19 cellular contexts compared by ENCODE assay signal in genomic region chr7:44625899-44626511, GRCh38. TPM values are rescaled to one million over a fixed set of nuclear protein-coding genes. Genes with fewer than 3 reads are reported as not detected.
A peak's percentile ranks its signal among the peaks of the same experiment; 100 is the strongest.
DNase-seq lines count a peak whose midpoint lies in the region; ATAC-seq and TF ChIP-seq lines count a peak whose summit lies in the region.
"Had no signal": no experiment of that assay in that cellular context is flagged by ENCODE, and none has a peak within 500 bp of the region (broad histone marks: within the 10 kb centered on the region; RNA-seq: fewer than 3 reads in every experiment).

No MANE protein-coding gene starts in this region.

- peaks cover 19% of the 10 kb centered on the region for H3K36me3 ChIP-seq in CD8-positive, alpha-beta memory T cell (ENCODE audit: insufficient read depth, low read length)
- H3K36me3 ChIP-seq in mucosa of stomach (ENCODE audit: control insufficient read depth, insufficient read depth, low read length) (peaks cover 8% of the 10 kb centered on the region), sigmoid colon (peaks cover 0 to 46% (median 17%) of the 10 kb centered on the region in 4 donors), WERI-Rb-1 (peaks cover 39% of the 10 kb centered on the region)

- H3K27ac Mint-ChIP-seq in T-helper 1 cell treated with Interleukin-12 subunit alpha and Interleukin-12 subunit beta and Interleukin-4 antibody, amounts not matched to agents 30 μg/mL and 1 μg/mL, for 36 hours = peak overlapping the region; percentile 62
- peak overlapping the region; percentile 51 to 94 (median 88) for H3K27ac Mint-ChIP-seq in CD8-positive, alpha-beta memory T cell
- H3K27ac Mint-ChIP-seq in activated T-helper 2 cell treated with anti-CD3 and anti-CD28 coated beads, Interferon-gamma antibody, Interleukin-2, Interleukin-4, amounts not matched to agents 10 μg/mL and 5 μg/mL and 100 μg/mL, durations not matched to agents 14 hours and 24 hours and 36 hours = peak overlapping the region; percentile 24

- H3K4me3 Mint-ChIP-seq in T-helper 1 cell treated with Interleukin-12 subunit alpha and Interleukin-12 subunit beta and Interleukin-4 antibody, amounts not matched to agents 30 μg/mL and 1 μg/mL, for 36 hours = no peak overlapping the region
- H3K4me3 Mint-ChIP-seq in CD8-positive, alpha-beta memory T cell = peak overlapping the region in 6 of 7 donors; percentile 1 to 70 (median 48)
- H3K4me3 Mint-ChIP-seq in activated T-helper 2 cell treated with anti-CD3 and anti-CD28 coated beads, Interferon-gamma antibody, Interleukin-2, Interleukin-4, amounts not matched to agents 10 μg/mL and 5 μg/mL and 100 μg/mL, durations not matched to agents 14 hours and 24 hours and 36 hours (ENCODE audit: low read depth) = no peak overlapping the region

- H3K27me3 ChIP-seq in CD8-positive, alpha-beta memory T cell (ENCODE audit: insufficient read depth, low read length, poor library complexity, severe bottlenecking) = no peaks in the 10 kb centered on the region
- H3K27me3 ChIP-seq in mucosa of stomach (ENCODE audit: control insufficient read depth, insufficient read depth, low read length) (no peaks in the 10 kb centered on the region), sigmoid colon (no peaks in the 10 kb centered on the region), WERI-Rb-1 (ENCODE audit: insufficient read depth, low read depth, severe bottlenecking) (no peaks in the 10 kb centered on the region)
- H3K27me3 ChIP-seq: foreskin keratinocyte had no signal

- no peaks in the 10 kb centered on the region for H3K27me3 Mint-ChIP-seq in T-helper 1 cell treated with Interleukin-12 subunit alpha and Interleukin-12 subunit beta and Interleukin-4 antibody, amounts not matched to agents 30 μg/mL and 1 μg/mL, for 36 hours (ENCODE audit: low read depth)
- no peaks in the 10 kb centered on the region for H3K27me3 Mint-ChIP-seq in CD8-positive, alpha-beta memory T cell
- no peaks in the 10 kb centered on the region for H3K27me3 Mint-ChIP-seq in activated T-helper 2 cell treated with anti-CD3 and anti-CD28 coated beads, Interferon-gamma antibody, Interleukin-2, Interleukin-4, amounts not matched to agents 10 μg/mL and 5 μg/mL and 100 μg/mL, durations not matched to agents 14 hours and 24 hours and 36 hours (ENCODE audit: low read depth)

- no peaks in the 10 kb centered on the region for H3K9me3 ChIP-seq in CD8-positive, alpha-beta memory T cell (ENCODE audit: low read length)
- no peaks in the 10 kb centered on the region for H3K9me3 ChIP-seq in mucosa of stomach (ENCODE audit: control insufficient read depth, low read length)
- H3K9me3 ChIP-seq in sigmoid colon = no peaks in the 10 kb centered on the region
- H3K9me3 ChIP-seq in WERI-Rb-1 (ENCODE audit: severe bottlenecking) = no peaks in the 10 kb centered on the region

- intact Hi-C loops in activated T-helper 2 cell treated with anti-CD3 and anti-CD28 coated beads, Interferon-gamma antibody, Interleukin-2, Interleukin-4, amounts not matched to agents 10 μg/mL and 5 μg/mL and 100 μg/mL, durations not matched to agents 14 hours and 24 hours and 36 hours (cut with micrococcal nuclease) = loop anchor here (2.0 kb wide), 1 partner anchor 19 kb away; the partner anchor contains the start of gene OGDH
- intact Hi-C loops in sigmoid colon (cut with DNase I) = no loop called here

- CTCF ChIA-PET in CD8-positive, alpha-beta memory T cell (lab: Charles Lee) = interaction anchor here (1.4 kb wide), 1 partner anchor 13 kb away, joined by 4 read pairs; no protein-coding TSS in a partner anchor

- peaks cover 62% of the 10 kb centered on the region for H3K4me1 Mint-ChIP-seq in T-helper 1 cell treated with Interleukin-12 subunit alpha and Interleukin-12 subunit beta and Interleukin-4 antibody, amounts not matched to agents 30 μg/mL and 1 μg/mL, for 36 hours (ENCODE audit: low read depth)
- peaks cover 76 to 93% (median 81%) of the 10 kb centered on the region in 3 donors for H3K4me1 Mint-ChIP-seq in CD8-positive, alpha-beta memory T cell
- H3K4me1 Mint-ChIP-seq in activated T-helper 2 cell treated with anti-CD3 and anti-CD28 coated beads, Interferon-gamma antibody, Interleukin-2, Interleukin-4, amounts not matched to agents 10 μg/mL and 5 μg/mL and 100 μg/mL, durations not matched to agents 14 hours and 24 hours and 36 hours (ENCODE audit: low read depth) = peaks cover 62% of the 10 kb centered on the region

- no peak for TF ChIP-seq EP300 in sigmoid colon (IDR thresholded peaks at IDR 0.05)

- ATAC-seq in HG03442 (IDR thresholded peaks at IDR 0.05; ENCODE audit: unreplicated experiment) = no peak
- ATAC-seq: foreskin keratinocyte, left cardiac atrium had no signal

- no peaks in the 10 kb centered on the region for H3K9me3 Mint-ChIP-seq in T-helper 1 cell treated with Interleukin-12 subunit alpha and Interleukin-12 subunit beta and Interleukin-4 antibody, amounts not matched to agents 30 μg/mL and 1 μg/mL, for 36 hours
- no peaks in the 10 kb centered on the region for H3K9me3 Mint-ChIP-seq in CD8-positive, alpha-beta memory T cell
- no peaks in the 10 kb centered on the region for H3K9me3 Mint-ChIP-seq in activated T-helper 2 cell treated with anti-CD3 and anti-CD28 coated beads, Interferon-gamma antibody, Interleukin-2, Interleukin-4, amounts not matched to agents 10 μg/mL and 5 μg/mL and 100 μg/mL, durations not matched to agents 14 hours and 24 hours and 36 hours

- no peak for TF ChIP-seq CTCF in sigmoid colon (IDR thresholded peaks at IDR 0.05)
- no peak for TF ChIP-seq CTCF in WERI-Rb-1 (IDR thresholded peaks at IDR 0.05; ENCODE audit: low read depth, low read length)

- peak overlapping the region; percentile 53 for H3K27ac ChIP-seq in CD8-positive, alpha-beta memory T cell (ENCODE audit: low read depth, low read length)
- H3K27ac ChIP-seq in sigmoid colon = no peak overlapping the region
- H3K27ac ChIP-seq in WERI-Rb-1 = no peak overlapping the region
- H3K27ac ChIP-seq: foreskin keratinocyte, KMS-11 had no signal

- DNase-seq in T-helper 1 cell (no peak), sigmoid colon (no peak), WERI-Rb-1 (no peak)
- DNase-seq in CD8-positive, alpha-beta memory T cell = peak in 1 of 5 donors; percentile 8
- no peak for DNase-seq in activated T-helper 2 cell treated with anti-CD3 and anti-CD28 coated beads, Interferon-gamma antibody, Interleukin-2, Interleukin-4, amounts not matched to agents 10 μg/mL and 5 μg/mL and 100 μg/mL, durations not matched to agents 14 hours and 24 hours and 36 hours (ENCODE audit: low spot score)
- DNase-seq: ACHN; activated CD4-positive, CD25-positive, alpha-beta regulatory T cell; amniotic stem cell; cerebellar nuclear complex; foreskin keratinocyte; HCEC 1CT; left cardiac atrium; NCI-H1105; stimulated activated CD4-positive, alpha-beta T cell treated with anti-CD3 and anti-CD28 coated beads, Interleukin-4, amount 100 ng/mL, for 1 hour; substantia nigra had no signal

- 81 to 82% methylated on average over 3 of the region's 3 CpGs for WGBS in sigmoid colon, 2 donors

- TF ChIP-seq POLR2A in sigmoid colon (IDR thresholded peaks at IDR 0.05) = no peak

- H3K4me3 ChIP-seq in CD8-positive, alpha-beta memory T cell (ENCODE audit: low read length) = no peak overlapping the region
- H3K4me3 ChIP-seq in mucosa of stomach (ENCODE audit: low read length) (no peak overlapping the region), sigmoid colon (no peak overlapping the region), WERI-Rb-1 (ENCODE audit: low read depth, low read length) (no peak overlapping the region)

- peak overlapping the region; percentile 16 for H3K9ac ChIP-seq in mucosa of stomach (ENCODE audit: low read length)
- H3K9ac ChIP-seq: KMS-11 had no signal

- peaks cover 63% of the 10 kb centered on the region for H3K4me1 ChIP-seq in CD8-positive, alpha-beta memory T cell (ENCODE audit: insufficient read depth, low read length)
- peaks cover 51% of the 10 kb centered on the region for H3K4me1 ChIP-seq in mucosa of stomach (ENCODE audit: control insufficient read depth, insufficient read depth, low read length)
- H3K4me1 ChIP-seq in sigmoid colon = peaks cover 0 to 34% (median 30%) of the 10 kb centered on the region in 4 donors

- POLR2A ChIA-PET in CD8-positive, alpha-beta memory T cell (lab: Charles Lee) = interaction anchor here (0.5 to 2.0 kb wide), 3 partner anchors 15 to 19 kb away, joined by 4 to 7 read pairs (median 7); partner anchors contain the start of gene OGDH

- peaks cover 43% of the 10 kb centered on the region for H3K36me3 Mint-ChIP-seq in T-helper 1 cell treated with Interleukin-12 subunit alpha and Interleukin-12 subunit beta and Interleukin-4 antibody, amounts not matched to agents 30 μg/mL and 1 μg/mL, for 36 hours (ENCODE audit: low read depth)
- peaks cover 4 to 55% (median 11%) of the 10 kb centered on the region in 3 donors for H3K36me3 Mint-ChIP-seq in CD8-positive, alpha-beta memory T cell
- peaks cover 62% of the 10 kb centered on the region for H3K36me3 Mint-ChIP-seq in activated T-helper 2 cell treated with anti-CD3 and anti-CD28 coated beads, Interferon-gamma antibody, Interleukin-2, Interleukin-4, amounts not matched to agents 10 μg/mL and 5 μg/mL and 100 μg/mL, durations not matched to agents 14 hours and 24 hours and 36 hours (ENCODE audit: low read depth)

RNA-seq across cellular contexts. Expression of gene OGDH, which starts 19.6 kb away (rescaled TPM):
- total RNA-seq in CD8-positive, alpha-beta memory T cell = 10 to 100 TPM; 92.8 to 93.8 TPM
- polyA plus RNA-seq in CD8-positive, alpha-beta memory T cell = 58.3 TPM
- 105 and 109 TPM in 2 replicates for total RNA-seq in activated T-helper 2 cell treated with anti-CD3 and anti-CD28 coated beads, Interferon-gamma antibody, Interleukin-2, Interleukin-4, amounts not matched to agents 10 μg/mL and 5 μg/mL and 100 μg/mL, durations not matched to agents 14 hours and 24 hours and 36 hours
- 100 to 1,000 TPM in 2 of 4 donors, 10 to 100 TPM in 2; 65.5 to 102 (median 98.3) TPM for total RNA-seq in sigmoid colon
- polyA plus RNA-seq in sigmoid colon = 10 to 100 TPM; 39.0 to 74.4 (median 68.0) TPM

RNA-seq across cellular contexts. Expression of gene TMED4, which starts 44.0 kb away (rescaled TPM):
- 10 to 100 TPM; 78.8 to 80.5 TPM for total RNA-seq in CD8-positive, alpha-beta memory T cell
- 84.3 TPM for polyA plus RNA-seq in CD8-positive, alpha-beta memory T cell
- 70.3 and 75.1 TPM in 2 replicates for total RNA-seq in activated T-helper 2 cell treated with anti-CD3 and anti-CD28 coated beads, Interferon-gamma antibody, Interleukin-2, Interleukin-4, amounts not matched to agents 10 μg/mL and 5 μg/mL and 100 μg/mL, durations not matched to agents 14 hours and 24 hours and 36 hours
- 100 to 1,000 TPM; 114 to 209 (median 154) TPM for total RNA-seq in sigmoid colon
- polyA plus RNA-seq in sigmoid colon = 10 to 100 TPM; 18.6 to 49.8 (median 20.8) TPM

RNA-seq across cellular contexts. Expression of gene DDX56, which starts 52.3 kb away (rescaled TPM):
- 100 to 1,000 TPM; 148 to 158 TPM for total RNA-seq in CD8-positive, alpha-beta memory T cell
- 36.0 TPM for polyA plus RNA-seq in CD8-positive, alpha-beta memory T cell
- total RNA-seq in activated T-helper 2 cell treated with anti-CD3 and anti-CD28 coated beads, Interferon-gamma antibody, Interleukin-2, Interleukin-4, amounts not matched to agents 10 μg/mL and 5 μg/mL and 100 μg/mL, durations not matched to agents 14 hours and 24 hours and 36 hours = 131 and 135 TPM in 2 replicates
- total RNA-seq in sigmoid colon = 10 to 100 TPM; 27.8 to 56.1 (median 44.2) TPM
- polyA plus RNA-seq in sigmoid colon = 10 to 100 TPM; 14.6 to 60.5 (median 19.2) TPM

Comparison
In these comparisons a context has a peak if more than half of its experiments do, and no peak if none do; other contexts are left out.
1. H3K27ac Mint-ChIP-seq: peak in every context shown above with its lines; median percentile 88 in CD8-positive, alpha-beta memory T cell; 62 in T-helper 1 cell treated with Interleukin-12 subunit alpha and Interleukin-12 subunit beta and Interleukin-4 antibody, amounts not matched to agents 30 μg/mL and 1 μg/mL, for 36 hours; 24 in activated T-helper 2 cell treated with anti-CD3 and anti-CD28 coated beads, Interferon-gamma antibody, Interleukin-2, Interleukin-4, amounts not matched to agents 10 μg/mL and 5 μg/mL and 100 μg/mL, durations not matched to agents 14 hours and 24 hours and 36 hours.
2. H3K4me3 Mint-ChIP-seq: peak in CD8-positive, alpha-beta memory T cell (6 of 7); none in T-helper 1 cell treated with Interleukin-12 subunit alpha and Interleukin-12 subunit beta and Interleukin-4 antibody, amounts not matched to agents 30 μg/mL and 1 μg/mL, for 36 hours (single experiment) and activated T-helper 2 cell treated with anti-CD3 and anti-CD28 coated beads, Interferon-gamma antibody, Interleukin-2, Interleukin-4, amounts not matched to agents 10 μg/mL and 5 μg/mL and 100 μg/mL, durations not matched to agents 14 hours and 24 hours and 36 hours (single experiment).